In genomic region chr17:39706921-39707337, GRCh38 we compare ENCODE assay signal across 10 cellular contexts. TPM values are rescaled to one million over a fixed set of nuclear protein-coding genes. Genes with fewer than 3 reads are reported as not detected.
DNase-seq lines count a peak whose midpoint lies in the region; TF ChIP-seq lines count a peak whose summit lies in the region.
"Had no signal": no experiment of that assay in that cellular context is flagged by ENCODE, and none has a peak within 500 bp of the region (broad histone marks: within the 10 kb centered on the region; RNA-seq: fewer than 3 reads in every experiment).

No MANE protein-coding gene starts in this region.

- H3K9ac ChIP-seq in colonic mucosa (ENCODE audit: low read depth in 2 of 2, low read length in 2 of 2) (peak overlapping the region; percentile 19 to 93), trophoblast cell (ENCODE audit: low read length) (no peak overlapping the region)

- no peaks in the 10 kb centered on the region for H3K9me3 ChIP-seq in CD4-positive, alpha-beta memory T cell (ENCODE audit: control insufficient read depth in 1 of 2, low read length in 2 of 2)
- H3K9me3 ChIP-seq in colonic mucosa (no peaks in the 10 kb centered on the region), trophoblast cell (ENCODE audit: insufficient read depth, low read depth, low read length) (peaks cover 4% of the 10 kb centered on the region)

- no peak overlapping the region for H2AK5ac ChIP-seq in trophoblast cell (ENCODE audit: low read length)

- no peak overlapping the region for H2BK5ac ChIP-seq in trophoblast cell (ENCODE audit: low read depth, low read length, poor library complexity)

- peak overlapping the region in 7 of 8 donors; percentile 14 to 80 (median 40) for H3K4me3 Mint-ChIP-seq in CD4-positive, alpha-beta memory T cell
- H3K4me3 Mint-ChIP-seq: dendritic cell treated with granulocyte-macrophage colony-stimulating factor and Interleukin-4, amounts not matched to agents 40 ng/mL and 50 ng/mL, for 4 days had no signal

- H3K4ac ChIP-seq in trophoblast cell (ENCODE audit: low read depth, low read length), result no peak overlapping the region

- H3K14ac ChIP-seq in trophoblast cell (ENCODE audit: low read length), result no peak overlapping the region

- H3K36me3 Mint-ChIP-seq in CD4-positive, alpha-beta memory T cell, result no peaks in the 10 kb centered on the region

- DNase-seq in CD4-positive, alpha-beta memory T cell, result peak in 4 of 5 donors; percentile 24 to 36 (median 32)
- DNase-seq in HT-29 (ENCODE audit: low spot score) (peak; percentile 77), colonic mucosa (peak; percentile 79), trophoblast cell (no peak), CD1c-positive myeloid dendritic cell (ENCODE audit: extremely low spot score) (no peak), T-helper 9 cell (no peak), NCI-H1105 (lab: John Stamatoyannopoulos, UW) (no peak)
- DNase-seq: GOT3, left cardiac atrium had no signal

- H3K27me3 ChIP-seq in CD4-positive, alpha-beta memory T cell (ENCODE audit: insufficient read depth, low read length), result no peaks in the 10 kb centered on the region
- H3K27me3 ChIP-seq in colonic mucosa (no peaks in the 10 kb centered on the region), trophoblast cell (ENCODE audit: insufficient read depth, low read length) (no peaks in the 10 kb centered on the region)

- CTCF ChIA-PET in CD4-positive, alpha-beta memory T cell (lab: Charles Lee; ENCODE audit: partially characterized antibody), result interaction anchor here (1.3 to 1.4 kb wide), 2 partner anchors 24 to 52 kb away, joined by 4 read pairs; no protein-coding TSS in a partner anchor

- H3K18ac ChIP-seq in trophoblast cell (ENCODE audit: low read length), result no peak overlapping the region

- no peaks in the 10 kb centered on the region for H3K9me3 Mint-ChIP-seq in CD4-positive, alpha-beta memory T cell
- H3K9me3 Mint-ChIP-seq: dendritic cell treated with granulocyte-macrophage colony-stimulating factor and Interleukin-4, amounts not matched to agents 40 ng/mL and 50 ng/mL, for 4 days had no signal

- no peak overlapping the region for H2BK12ac ChIP-seq in trophoblast cell (ENCODE audit: low read length)

- no peak overlapping the region for H3K27ac ChIP-seq in CD4-positive, alpha-beta memory T cell (ENCODE audit: low read depth, low read length)
- H3K27ac ChIP-seq in colonic mucosa (peak overlapping the region; percentile 86), trophoblast cell (ENCODE audit: low read depth, low read length) (no peak overlapping the region)

- H4K8ac ChIP-seq in trophoblast cell (ENCODE audit: low read depth, low read length), result no peak overlapping the region

- POLR2A ChIA-PET in CD4-positive, alpha-beta memory T cell (lab: Charles Lee; ENCODE audit: partially characterized antibody), result interaction anchor here (1.9 kb wide), 1 partner anchor 23 kb away, joined by 10 read pairs; the partner anchor contains the start of gene MIEN1

- no peaks in the 10 kb centered on the region for H3K79me2 ChIP-seq in trophoblast cell (ENCODE audit: control insufficient read depth, insufficient read depth, low read length, poor library complexity)

- peak overlapping the region; percentile 25 to 81 (median 62) for H3K27ac Mint-ChIP-seq in CD4-positive, alpha-beta memory T cell
- H3K27ac Mint-ChIP-seq: dendritic cell treated with granulocyte-macrophage colony-stimulating factor and Interleukin-4, amounts not matched to agents 40 ng/mL and 50 ng/mL, for 4 days had no signal

- peaks cover 0 to 4% of the 10 kb centered on the region in 2 donors for H3K27me3 Mint-ChIP-seq in CD4-positive, alpha-beta memory T cell

- no CpG with 5 or more reads among the region's 7 CpGs for WGBS in trophoblast cell (ENCODE audit: extremely low coverage, insufficient coverage, insufficient read length)

- no peak overlapping the region for H3K23ac ChIP-seq in trophoblast cell (ENCODE audit: low read length)

- no peak overlapping the region for H2AFZ ChIP-seq in trophoblast cell (ENCODE audit: insufficient read depth, low read length, poor library complexity)

- no peaks in the 10 kb centered on the region for H3K36me3 ChIP-seq in CD4-positive, alpha-beta memory T cell (ENCODE audit: insufficient read depth, low read length)
- H3K36me3 ChIP-seq in colonic mucosa (peaks cover 9% of the 10 kb centered on the region), trophoblast cell (ENCODE audit: control insufficient read depth in 1 of 2, insufficient read depth in 2 of 2, low read length in 2 of 2) (peaks cover 37 to 44% of the 10 kb centered on the region in 2 experiments)

- H3K79me1 ChIP-seq in trophoblast cell (ENCODE audit: low read length), result no peaks in the 10 kb centered on the region

- H2BK120ac ChIP-seq in trophoblast cell (ENCODE audit: insufficient read depth, low read length, poor library complexity), result no peak overlapping the region

- H3K4me1 ChIP-seq in CD4-positive, alpha-beta memory T cell (ENCODE audit: insufficient read depth, low read length), result peaks cover 20% of the 10 kb centered on the region
- peaks cover 20% of the 10 kb centered on the region for H3K4me1 ChIP-seq in colonic mucosa
- peaks cover 3 to 12% of the 10 kb centered on the region in 2 experiments for H3K4me1 ChIP-seq in trophoblast cell (ENCODE audit: control insufficient read depth in 1 of 2, insufficient read depth in 2 of 2, low read length in 2 of 2)

- H4K91ac ChIP-seq in trophoblast cell (ENCODE audit: low read depth, low read length), result no peak overlapping the region

- peaks cover 8 to 35% (median 18%) of the 10 kb centered on the region in 4 donors for H3K4me1 Mint-ChIP-seq in CD4-positive, alpha-beta memory T cell

- intact Hi-C loops in CD4-positive, alpha-beta memory T cell (cut with micrococcal nuclease), result no loop called here
- intact Hi-C loops in colonic mucosa (cut with DNase I), result no loop called here

- H3K4me3 ChIP-seq in CD4-positive, alpha-beta memory T cell (ENCODE audit: low read length in 2 of 2), result no peak overlapping the region
- H3K4me3 ChIP-seq in colonic mucosa, result no peak overlapping the region
- H3K4me3 ChIP-seq in trophoblast cell (ENCODE audit: low read depth, low read length), result peak overlapping the region; percentile 17

- TF ChIP-seq CTCF in colonic mucosa (IDR thresholded peaks at IDR 0.05), result no peak

- H4K12ac ChIP-seq in trophoblast cell (ENCODE audit: low read depth, low read length), result no peak overlapping the region

- no peak overlapping the region for H3K4me2 ChIP-seq in trophoblast cell (ENCODE audit: low read length)

RNA-seq across cellular contexts. Expression of gene ERBB2, which starts 7.1 kb away (rescaled TPM):
- 1 to 10 TPM; 4.1 to 4.5 TPM for total RNA-seq in CD4-positive, alpha-beta memory T cell
- polyA plus RNA-seq in CD4-positive, alpha-beta memory T cell, result under 1 TPM in 1 of 2 donors, not detected in 1; 0.55 TPM
- 91.0 and 110 TPM in 2 replicates for total RNA-seq in HT-29 (2014; rRNA removed; shearing (Covaris generic))
- 100 to 1,000 TPM; 153 to 174 TPM for total RNA-seq in colonic mucosa
- polyA plus RNA-seq in trophoblast cell (2013), result 30.7 and 30.9 TPM in 2 replicates

RNA-seq across cellular contexts. Expression of gene PGAP3, which starts 19.1 kb away (rescaled TPM):
- 10 to 100 TPM; 29.6 to 30.5 TPM for total RNA-seq in CD4-positive, alpha-beta memory T cell
- polyA plus RNA-seq in CD4-positive, alpha-beta memory T cell, result 10 to 100 TPM; 22.1 to 26.5 TPM
- total RNA-seq in HT-29 (2014; rRNA removed; shearing (Covaris generic)), result 34.6 and 39.1 TPM in 2 replicates
- 10 to 100 TPM; 37.3 to 42.0 TPM for total RNA-seq in colonic mucosa
- polyA plus RNA-seq in trophoblast cell (2013), result 3.7 and 4.3 TPM in 2 replicates

RNA-seq across cellular contexts. Expression of gene MIEN1, which starts 23.4 kb away (rescaled TPM):
- total RNA-seq in CD4-positive, alpha-beta memory T cell, result 10 to 100 TPM; 35.8 TPM
- polyA plus RNA-seq in CD4-positive, alpha-beta memory T cell, result 10 to 100 TPM; 90.8 to 96.6 TPM
- 118 and 121 TPM in 2 replicates for total RNA-seq in HT-29 (2014; rRNA removed; shearing (Covaris generic))
- total RNA-seq in colonic mucosa, result 100 to 1,000 TPM in 1 of 2 donors, 10 to 100 TPM in 1; 74.1 to 103 TPM
- polyA plus RNA-seq in trophoblast cell (2013), result 44.1 and 45.7 TPM in 2 replicates

RNA-seq across cellular contexts. Expression of gene GRB7, which starts 30.8 kb away (rescaled TPM):
- total RNA-seq in CD4-positive, alpha-beta memory T cell, result not detected
- polyA plus RNA-seq in CD4-positive, alpha-beta memory T cell, result not detected
- 127 and 142 TPM in 2 replicates for total RNA-seq in HT-29 (2014; rRNA removed; shearing (Covaris generic))
- total RNA-seq in colonic mucosa, result 10 to 100 TPM; 22.4 to 40.9 TPM
- 28.4 and 29.4 TPM in 2 replicates for polyA plus RNA-seq in trophoblast cell (2013)

RNA-seq across cellular contexts. Expression of gene PNMT, which starts 38.7 kb away (rescaled TPM):
- under 1 TPM in 1 of 2 experiments, not detected in 1; 0.55 TPM for total RNA-seq in CD4-positive, alpha-beta memory T cell
- not detected for polyA plus RNA-seq in CD4-positive, alpha-beta memory T cell
- total RNA-seq in HT-29 (2014; rRNA removed; shearing (Covaris generic)), result 0.25 and 0.65 TPM in 2 replicates
- under 1 TPM in 1 of 2 donors, not detected in 1; 0.47 TPM for total RNA-seq in colonic mucosa
- polyA plus RNA-seq in trophoblast cell (2013), result 0.05 and 0.07 TPM in 2 replicates

Comparison
In these comparisons a context has a peak if more than half of its experiments do, and no peak if none do; other contexts are left out.
1. DNase-seq: peak in CD4-positive, alpha-beta memory T cell (4 of 5), HT-29 (single experiment) and colonic mucosa (single experiment); none in trophoblast cell (0 of 2), CD1c-positive myeloid dendritic cell (single experiment), T-helper 9 cell (single experiment) and NCI-H1105 (single experiment).
2. RNA of gene ERBB2, which starts 7.1 kb away (total RNA-seq): 153 to 174 TPM in colonic mucosa and 91.0 to 110 TPM in HT-29; 4.1 to 4.5 TPM in CD4-positive, alpha-beta memory T cell; every median in the first group is over 10 times any median in the second.